In genomic region chr1:161209790-161210409, GRCh38 we compare ENCODE assay signal across 8 cellular contexts. TPM values are rescaled to one million over a fixed set of nuclear protein-coding genes. Genes with fewer than 3 reads are reported as not detected.
DNase-seq lines count a peak whose midpoint lies in the region; ATAC-seq, FAIRE-seq and TF ChIP-seq lines count a peak whose summit lies in the region.
"Had no signal": no experiment of that assay in that cellular context is flagged by ENCODE, and none has a peak within 500 bp of the region (broad histone marks: within the 10 kb centered on the region; RNA-seq: fewer than 3 reads in every experiment).

No MANE protein-coding gene starts in this region.

- peaks cover 9 to 96% (median 29%) of the 10 kb centered on the region in 3 donors for H3K36me3 Mint-ChIP-seq in naive thymus-derived CD8-positive, alpha-beta T cell

- peak; percentile 82 for ATAC-seq in esophagus mucosa
- peak; percentile 96 to 97 for ATAC-seq in naive thymus-derived CD8-positive, alpha-beta T cell

- POLR2A ChIA-PET in naive thymus-derived CD8-positive, alpha-beta T cell (lab: Charles Lee): interaction anchor here (0.6 to 10.4 kb wide), 6 partner anchors 8 to 96 kb away, joined by 3 to 113 read pairs (median 6); partner anchors contain the start of genes APOA2, NDUFS2 and TOMM40L

- H3K27ac Mint-ChIP-seq in naive thymus-derived CD8-positive, alpha-beta T cell: peak overlapping the region; percentile 46 to 91 (median 83)

- DNase-seq in GM12892 (ENCODE audit: insufficient read length) (peak; percentile 55), OCI-M1 (lab: John Stamatoyannopoulos, UW) (peak; percentile 88), activated T-cell treated with anti-CD3 and anti-CD28 coated beads for 4 hours (peak; percentile 56), substantia nigra (lab: John Stamatoyannopoulos, UW) (peak in 40 of 49 donors; percentile 12 to 79 (median 57))
- DNase-seq in Jurkat, Clone E6-1 (ENCODE audit: low read depth, low spot score): peak; percentile 37
- peak; percentile 62 to 90 (median 75) for DNase-seq in naive thymus-derived CD8-positive, alpha-beta T cell

- FAIRE-seq in GM12892 (lab: Jason Lieb, UNC): peak; percentile 77

- peaks cover 22 to 54% (median 45%) of the 10 kb centered on the region in 4 donors for H3K4me1 Mint-ChIP-seq in naive thymus-derived CD8-positive, alpha-beta T cell

- no peak overlapping the region for H3K4me3 Mint-ChIP-seq in naive thymus-derived CD8-positive, alpha-beta T cell

- peak overlapping the region; percentile 15 for H3K27ac ChIP-seq in substantia nigra (ENCODE audit: low read depth, low read length, poor library complexity, severe bottlenecking)

- no peak for TF ChIP-seq POLR2A in GM12892 (IDR thresholded peaks at IDR 0.05; ENCODE audit: low read depth, low read length)

- no peak overlapping the region for H3K4me3 ChIP-seq in Jurkat, Clone E6-1 (ENCODE audit: low read length)

- H3K27me3 Mint-ChIP-seq in naive thymus-derived CD8-positive, alpha-beta T cell: no peaks in the 10 kb centered on the region

- no peaks in the 10 kb centered on the region for H3K9me3 Mint-ChIP-seq in naive thymus-derived CD8-positive, alpha-beta T cell

RNA-seq across cellular contexts. Expression of gene FCER1G, which starts 5.2 kb away (rescaled TPM):
- not detected for polyA plus RNA-seq in GM12892 (2012; ENCODE audit: missing spikeins)
- polyA plus RNA-seq in Jurkat, Clone E6-1 (2012; ENCODE audit: insufficient read depth, insufficient read length): 3.6 TPM
- total RNA-seq in esophagus mucosa: 0.76 TPM
- total RNA-seq in naive thymus-derived CD8-positive, alpha-beta T cell: 10 to 100 TPM; 27.7 to 31.8 TPM
- 100 to 1,000 TPM in 1 of 3 donors, 10 to 100 TPM in 2; 67.1 to 107 (median 84.4) TPM for polyA plus RNA-seq in naive thymus-derived CD8-positive, alpha-beta T cell

RNA-seq across cellular contexts. Expression of gene NDUFS2, which starts 7.7 kb away (rescaled TPM):
- 101 TPM for polyA plus RNA-seq in GM12892 (2012; ENCODE audit: missing spikeins)
- polyA plus RNA-seq in Jurkat, Clone E6-1 (2012; ENCODE audit: insufficient read depth, insufficient read length): 201 TPM
- total RNA-seq in esophagus mucosa: 56.4 TPM
- total RNA-seq in naive thymus-derived CD8-positive, alpha-beta T cell: 100 to 1,000 TPM; 126 to 127 TPM
- 100 to 1,000 TPM in 1 of 3 donors, 10 to 100 TPM in 2; 78.6 to 106 (median 95.4) TPM for polyA plus RNA-seq in naive thymus-derived CD8-positive, alpha-beta T cell

RNA-seq across cellular contexts. Expression of gene ADAMTS4, which starts 11.0 kb away (rescaled TPM):
- 0.06 TPM for polyA plus RNA-seq in GM12892 (2012; ENCODE audit: missing spikeins)
- not detected for polyA plus RNA-seq in Jurkat, Clone E6-1 (2012; ENCODE audit: insufficient read depth, insufficient read length)
- 1.3 TPM for total RNA-seq in esophagus mucosa
- 1 to 10 TPM; 4.8 to 7.0 TPM for total RNA-seq in naive thymus-derived CD8-positive, alpha-beta T cell
- polyA plus RNA-seq in naive thymus-derived CD8-positive, alpha-beta T cell: under 1 TPM; 0.07 to 0.34 (median 0.22) TPM

RNA-seq across cellular contexts. Expression of gene APOA2, which starts 13.5 kb away (rescaled TPM):
- polyA plus RNA-seq in GM12892 (2012; ENCODE audit: missing spikeins): not detected
- polyA plus RNA-seq in Jurkat, Clone E6-1 (2012; ENCODE audit: insufficient read depth, insufficient read length): not detected
- not detected for total RNA-seq in esophagus mucosa
- not detected for total RNA-seq in naive thymus-derived CD8-positive, alpha-beta T cell
- not detected for polyA plus RNA-seq in naive thymus-derived CD8-positive, alpha-beta T cell
- total RNA-seq: mononuclear cell had no signal

RNA-seq across cellular contexts. Expression of gene TOMM40L, which starts 16.0 kb away (rescaled TPM):
- 10.1 TPM for polyA plus RNA-seq in GM12892 (2012; ENCODE audit: missing spikeins)
- 18.8 TPM for polyA plus RNA-seq in Jurkat, Clone E6-1 (2012; ENCODE audit: insufficient read depth, insufficient read length)
- 11.4 TPM for total RNA-seq in esophagus mucosa
- total RNA-seq in naive thymus-derived CD8-positive, alpha-beta T cell: 10 to 100 TPM in 1 of 2 experiments, 1 to 10 TPM in 1; 9.6 to 11.3 TPM
- polyA plus RNA-seq in naive thymus-derived CD8-positive, alpha-beta T cell: 1 to 10 TPM; 4.9 to 8.1 (median 8.0) TPM

Comparison
In these comparisons a context has a peak if more than half of its experiments do, and no peak if none do; other contexts are left out.
1. DNase-seq: peak in every context shown above with its lines; median percentile 88 in OCI-M1; 75 in naive thymus-derived CD8-positive, alpha-beta T cell; 57 in substantia nigra; 56 in activated T-cell treated with anti-CD3 and anti-CD28 coated beads for 4 hours; 55 in GM12892; 37 in Jurkat, Clone E6-1.
2. RNA of gene FCER1G, which starts 5.2 kb away (total RNA-seq): 27.7 to 31.8 TPM in naive thymus-derived CD8-positive, alpha-beta T cell; 0.76 TPM in esophagus mucosa (single experiment); every median in the first group is over 10 times any median in the second.